Comparison of ENCODE assay signal across 8 cellular contexts in the genomic region with DNA sequence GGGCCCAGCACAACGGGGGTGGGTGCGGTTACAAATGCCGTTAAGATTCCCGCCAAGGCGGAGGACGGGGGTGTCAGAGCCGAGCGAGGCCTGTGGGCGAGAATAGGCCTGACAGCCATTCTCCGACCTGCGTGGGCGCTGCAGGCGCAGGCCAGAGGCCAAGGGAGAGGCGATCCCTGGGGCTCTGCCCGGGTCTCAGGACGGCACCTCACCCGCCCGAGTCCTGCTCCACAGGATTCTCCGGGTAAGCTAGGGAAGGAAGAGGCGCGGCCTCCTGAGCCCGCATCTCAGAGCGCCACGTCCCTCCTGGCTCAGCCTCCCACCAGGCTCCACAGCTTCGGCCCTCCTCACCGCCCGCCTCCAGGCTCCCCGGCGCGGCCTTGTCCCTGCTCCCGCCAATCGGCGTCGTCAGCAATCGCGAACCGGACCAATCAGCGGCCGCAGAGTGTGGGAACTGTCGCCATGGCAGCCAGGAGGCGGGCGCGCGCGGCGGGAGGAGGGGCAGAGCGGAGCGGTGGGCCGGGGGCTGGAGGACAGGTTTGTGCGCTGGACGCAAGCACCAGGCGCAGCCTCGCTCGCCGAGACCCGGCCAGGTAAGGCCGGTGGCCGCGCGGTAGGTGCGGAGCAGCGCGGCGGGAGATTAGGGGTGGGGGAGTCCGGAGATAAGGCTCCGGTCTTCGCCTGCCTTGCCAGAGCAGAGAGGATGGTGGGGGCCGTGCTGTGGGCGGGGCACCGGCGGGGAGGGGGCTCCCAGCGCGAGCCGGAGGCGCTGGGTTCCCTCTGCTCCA. TPM values are rescaled to one million over a fixed set of nuclear protein-coding genes. Genes with fewer than 3 reads are reported as not detected.
A peak's percentile ranks its signal among the peaks of the same experiment; 100 is the strongest.
DNase-seq lines count a peak whose midpoint lies in the region; ATAC-seq and TF ChIP-seq lines count a peak whose summit lies in the region.

A gene (plus strand): TSS at position 504 of the 788 bp plus-strand sequence. CDS start 18,585 bp downstream, outside the sequence.

- peaks cover 4% of the 10 kb centered on the region for H3K4me1 ChIP-seq in upper lobe of right lung

- peak within 1 kb of the TSS; percentile 88 for H3K27ac Mint-ChIP-seq in T-helper 1 cell treated with Interleukin-12 subunit alpha and Interleukin-12 subunit beta and Interleukin-4 antibody, amounts not matched to agents 30 μg/mL and 1 μg/mL, for 36 hours

- no peaks in the 10 kb centered on the region for H3K27me3 ChIP-seq in upper lobe of right lung

- in situ Hi-C loops in GM13977 (cut with MboI; ENCODE audit: low pct_unique_long_range_greater_than_20kb, low sequenced_read_pairs, unreplicated experiment) = no loop called here

- H3K27ac ChIP-seq in upper lobe of right lung = peak within 1 kb of the TSS; percentile 94

- DNase-seq in GM13977 (ENCODE audit: low spot score) (peak; percentile 95), NCI-H1694 (lab: John Stamatoyannopoulos, UW) (peak; percentile 87), amniotic stem cell (lab: John Stamatoyannopoulos, UW) (peak; percentile 94), left cardiac atrium (peak; percentile 99), posterior vena cava (ENCODE audit: low spot score) (peak; percentile 99), upper lobe of right lung (peak; percentile 99)

- intact Hi-C loops in left cardiac atrium (cut with DNase I) (no loop called here), posterior vena cava (cut with DNase I) (no loop called here), upper lobe of right lung (cut with DNase I) (no loop called here)

- ATAC-seq in HG02884 (IDR thresholded peaks at IDR 0.05; ENCODE audit: unreplicated experiment) (peak; percentile 96), left cardiac atrium (peak; percentile 99), upper lobe of right lung (peak; percentile 99)

- H3K27me3 Mint-ChIP-seq in T-helper 1 cell treated with Interleukin-12 subunit alpha and Interleukin-12 subunit beta and Interleukin-4 antibody, amounts not matched to agents 30 μg/mL and 1 μg/mL, for 36 hours (ENCODE audit: low read depth) = peaks cover 3% of the 10 kb centered on the region

- no peaks in the 10 kb centered on the region for H3K9me3 Mint-ChIP-seq in T-helper 1 cell treated with Interleukin-12 subunit alpha and Interleukin-12 subunit beta and Interleukin-4 antibody, amounts not matched to agents 30 μg/mL and 1 μg/mL, for 36 hours

- peaks cover 34% of the 10 kb centered on the region for H3K4me1 Mint-ChIP-seq in T-helper 1 cell treated with Interleukin-12 subunit alpha and Interleukin-12 subunit beta and Interleukin-4 antibody, amounts not matched to agents 30 μg/mL and 1 μg/mL, for 36 hours (ENCODE audit: low read depth)

- no peaks in the 10 kb centered on the region for H3K9me3 ChIP-seq in upper lobe of right lung

- no peaks in the 10 kb centered on the region for H3K36me3 ChIP-seq in upper lobe of right lung

- peaks cover 10% of the 10 kb centered on the region for H3K36me3 Mint-ChIP-seq in T-helper 1 cell treated with Interleukin-12 subunit alpha and Interleukin-12 subunit beta and Interleukin-4 antibody, amounts not matched to agents 30 μg/mL and 1 μg/mL, for 36 hours (ENCODE audit: low read depth)

- peak within 1 kb of the TSS; percentile 91 for H3K4me3 ChIP-seq in upper lobe of right lung

- peak within 1 kb of the TSS; percentile 91 for H3K4me3 Mint-ChIP-seq in T-helper 1 cell treated with Interleukin-12 subunit alpha and Interleukin-12 subunit beta and Interleukin-4 antibody, amounts not matched to agents 30 μg/mL and 1 μg/mL, for 36 hours

- TF ChIP-seq CTCF in GM13977 (IDR thresholded peaks at IDR 0.05; ENCODE audit: extremely low read depth, insufficient read depth, missing control alignments) (no peak), upper lobe of right lung (IDR thresholded peaks at IDR 0.05) (no peak)

RNA-seq across cellular contexts. Expression of the gene that starts here (rescaled TPM):
- total RNA-seq in left cardiac atrium = 100 to 1,000 TPM; 135 to 145 TPM
- 100 to 1,000 TPM; 151 to 162 TPM for total RNA-seq in posterior vena cava
- total RNA-seq in upper lobe of right lung = 69.4 TPM

Comparison
In these comparisons a context has a peak if more than half of its experiments do, and no peak if none do; other contexts are left out.
1. Peak in every context shown above with its lines: DNase-seq, ATAC-seq, H3K4me3 ChIP-seq and H3K27ac ChIP-seq.